18 cellular contexts compared by ENCODE assay signal in genomic region chr2:228875152-228875875, GRCh38.
DNase-seq lines count a peak whose midpoint lies in the region; TF ChIP-seq lines count a peak whose summit lies in the region.
"Had no signal": no experiment of that assay in that cellular context is flagged by ENCODE, and none has a peak within 500 bp of the region (broad histone marks: within the 10 kb centered on the region; RNA-seq: fewer than 3 reads in every experiment).

No MANE protein-coding gene starts in this region.

- H3K36me3 Mint-ChIP-seq in Caco-2 (ENCODE audit: insufficient read depth, unreplicated experiment) = no peaks in the 10 kb centered on the region
- H3K36me3 Mint-ChIP-seq: activated naive CD8-positive, alpha-beta T cell had no signal

- H3K4me3 ChIP-seq in choroid plexus epithelial cell (ENCODE audit: low read depth, low read length) = no peak overlapping the region
- no peak overlapping the region for H3K4me3 ChIP-seq in skeletal muscle cell (ENCODE audit: low read depth, low read length)
- H3K4me3 ChIP-seq in Caco-2 (ENCODE audit: low read depth, low read length) = no peak overlapping the region
- H3K4me3 ChIP-seq: uterus had no signal

- intact Hi-C loops in Caco-2 (cut with micrococcal nuclease; ENCODE audit: unreplicated experiment) = no loop called here

- no peak for TF ChIP-seq CTCF in choroid plexus epithelial cell (conservative IDR thresholded peaks at IDR 0.05; ENCODE audit: low read depth, low read length)
- TF ChIP-seq CTCF in Caco-2 (IDR thresholded peaks at IDR 0.05; ENCODE audit: insufficient read depth in 1 of 2, low read depth in 1 of 2, low read length in 1 of 2, severe bottlenecking in 1 of 2, unreplicated experiment in 1 of 2) = no peak

- H3K27me3 Mint-ChIP-seq in Caco-2 (ENCODE audit: insufficient read depth, unreplicated experiment) = no peaks in the 10 kb centered on the region
- H3K27me3 Mint-ChIP-seq: activated CD4-positive, alpha-beta T cell treated with anti-CD3 and anti-CD28 coated beads, Interleukin-2, amount 10 ng/mL, durations not matched to agents 7 days and 5 days; CD4-positive, alpha-beta T cell; stimulated activated naive CD8-positive, alpha-beta T cell treated with anti-CD3 and anti-CD28 coated beads, Interleukin-15, Interleukin-2, amounts not matched to agents 100 ng/mL and 50 ng/mL, for 24 hours had no signal

- H3K9me3 ChIP-seq in Caco-2 = no peaks in the 10 kb centered on the region
- H3K9me3 ChIP-seq: uterus had no signal

- DNase-seq in EH (ENCODE audit: low read depth) (peak; percentile 94), LHCN-M2 (ENCODE audit: low read depth) (peak; percentile 67), choroid plexus epithelial cell (ENCODE audit: low read depth) (peak; percentile 36), skeletal muscle cell (ENCODE audit: low read depth) (peak; percentile 46), NCI-H2227 treated with DMSO at 0.1 percent for 48 hours (lab: John Stamatoyannopoulos, UW) (no peak), COR-L47 (lab: John Stamatoyannopoulos, UW) (no peak), Caco-2 (no peak)
- DNase-seq: activated CD4-positive, alpha-beta T cell treated with anti-CD3 and anti-CD28 coated beads, Interleukin-2, amount 10 ng/mL, durations not matched to agents 7 days and 5 days; activated T-cell treated with anti-CD3 and anti-CD28 coated beads, Interleukin-2, amount 50 U/mL, for 1 hour; CD4-positive, alpha-beta T cell; kidney glomerular epithelial cell; NK-92 treated with Interleukin-12 subunit alpha and Interleukin-12 subunit beta, amount 100 ng/mL, for 24 hours; occipital lobe; Right ventricle myocardium superior; T1000; uterus had no signal

- H3K27me3 ChIP-seq in Caco-2 (replicated peaks; ENCODE audit: control insufficient read depth, insufficient read depth, low read length) = no peaks in the 10 kb centered on the region
- H3K27me3 ChIP-seq: uterus had no signal

- H3K36me3 ChIP-seq in Caco-2 (ENCODE audit: control insufficient read depth, insufficient read depth, low read length) = no peaks in the 10 kb centered on the region
- H3K36me3 ChIP-seq: uterus had no signal

- POLR2A ChIA-PET in Caco-2 (lab: Charles Lee) = no interaction called here

- CTCF ChIA-PET in Caco-2 (lab: Charles Lee) = no interaction called here

- H3K9me3 Mint-ChIP-seq in Caco-2 (ENCODE audit: unreplicated experiment) = no peaks in the 10 kb centered on the region

- no peak overlapping the region for H3K4me3 Mint-ChIP-seq in Caco-2 (ENCODE audit: unreplicated experiment)
- H3K4me3 Mint-ChIP-seq: activated CD4-positive, alpha-beta T cell treated with anti-CD3 and anti-CD28 coated beads, Interleukin-2, amount 10 ng/mL, durations not matched to agents 7 days and 5 days; activated naive CD8-positive, alpha-beta T cell; CD4-positive, alpha-beta T cell; stimulated activated naive CD8-positive, alpha-beta T cell treated with anti-CD3 and anti-CD28 coated beads, Interleukin-15, Interleukin-2, amounts not matched to agents 100 ng/mL and 50 ng/mL, for 24 hours had no signal

- H3K4me1 ChIP-seq in Caco-2 = no peaks in the 10 kb centered on the region
- H3K4me1 ChIP-seq: uterus had no signal

- no TSS peak for BruUV-seq in Caco-2 (replicated peaks; lab: Mats Ljungman, UMichigan)

- no peaks in the 10 kb centered on the region for H3K4me1 Mint-ChIP-seq in Caco-2 (ENCODE audit: low read depth, unreplicated experiment)
- H3K4me1 Mint-ChIP-seq: activated CD4-positive, alpha-beta T cell treated with anti-CD3 and anti-CD28 coated beads, Interleukin-2, amount 10 ng/mL, durations not matched to agents 7 days and 5 days had no signal

- no peak overlapping the region for H3K27ac Mint-ChIP-seq in Caco-2 (ENCODE audit: unreplicated experiment)
- H3K27ac Mint-ChIP-seq: activated CD4-positive, alpha-beta T cell treated with anti-CD3 and anti-CD28 coated beads, Interleukin-2, amount 10 ng/mL, durations not matched to agents 7 days and 5 days; activated naive CD8-positive, alpha-beta T cell; CD4-positive, alpha-beta T cell; stimulated activated naive CD8-positive, alpha-beta T cell treated with anti-CD3 and anti-CD28 coated beads, Interleukin-15, Interleukin-2, amounts not matched to agents 100 ng/mL and 50 ng/mL, for 24 hours had no signal

Comparison
In these comparisons a context has a peak if more than half of its experiments do, and no peak if none do; other contexts are left out.
1. DNase-seq: peak in EH (single experiment), LHCN-M2 (single experiment), choroid plexus epithelial cell (single experiment) and skeletal muscle cell (single experiment); none in NCI-H2227 treated with DMSO at 0.1 percent for 48 hours (single experiment), COR-L47 (single experiment) and Caco-2 (0 of 2).